In the genomic region with DNA sequence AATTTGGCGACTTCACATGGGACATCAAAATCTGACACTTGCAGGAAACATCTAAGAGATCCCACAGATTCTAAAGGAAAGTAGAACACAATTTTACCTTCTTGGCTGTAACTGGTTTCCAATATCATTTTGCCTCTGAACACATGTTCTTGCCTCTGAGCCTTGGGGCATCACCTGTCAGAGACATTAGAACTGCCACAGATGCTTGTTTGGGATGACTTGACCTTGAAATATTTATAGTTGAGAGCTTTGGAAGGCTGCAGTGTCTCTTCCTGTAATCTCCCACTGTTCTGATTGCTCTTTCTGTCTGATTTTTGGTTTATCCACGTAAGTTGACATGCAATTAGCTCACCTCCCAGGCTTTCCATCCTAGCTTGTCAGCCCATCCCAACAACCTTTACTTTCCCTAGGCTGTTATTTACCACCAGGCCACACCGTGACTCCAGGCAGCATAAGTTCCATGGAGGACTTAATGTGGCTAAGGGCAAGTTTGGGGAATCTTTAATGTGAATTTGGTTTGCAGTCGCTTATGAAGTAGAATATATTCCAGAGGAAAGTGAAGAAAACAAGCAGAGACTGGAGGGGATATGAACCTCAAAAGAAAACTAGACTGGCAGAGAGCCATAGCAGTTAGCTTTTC, we compare ENCODE assay signal across 22 cellular contexts.
"Had no signal": no experiment of that assay in that cellular context is flagged by ENCODE, and none has a peak within 500 bp of the region (broad histone marks: within the 10 kb centered on the region; RNA-seq: fewer than 3 reads in every experiment).

No MANE protein-coding gene starts in this region.

- H3K4me1 ChIP-seq: lower lobe of right lung, neural progenitor cell, parathyroid adenoma, sigmoid colon, suprapubic skin, transverse colon had no signal

- H3K36me3 Mint-ChIP-seq: naive B cell; natural killer cell treated with Interleukin-12 subunit alpha and Interleukin-12 subunit beta and Interleukin-15 and Interleukin-18, amount 100 ng/mL, for 72 hours; neural progenitor cell had no signal

- H3K27me3 Mint-ChIP-seq: progenitor cell of endocrine pancreas; stimulated activated naive CD8-positive, alpha-beta T cell treated with anti-CD3 and anti-CD28 coated beads, Interleukin-15, amount 100 ng/mL, for 72 hours had no signal

- ATAC-seq: left ventricle myocardium superior; lower lobe of right lung; natural killer cell treated with Interleukin-12 subunit alpha and Interleukin-12 subunit beta and Interleukin-15 and Interleukin-18, amount 100 ng/mL, for 72 hours; right cardiac atrium; stimulated activated naive CD8-positive, alpha-beta T cell treated with anti-CD3 and anti-CD28 coated beads, Interleukin-15, amount 100 ng/mL, for 72 hours had no signal

- H3K79me2 ChIP-seq: parathyroid adenoma had no signal

- H3K4me3 Mint-ChIP-seq: naive B cell; natural killer cell treated with Interleukin-12 subunit alpha and Interleukin-12 subunit beta and Interleukin-15 and Interleukin-18, amount 100 ng/mL, for 72 hours; neural progenitor cell; stimulated activated naive CD8-positive, alpha-beta T cell treated with anti-CD3 and anti-CD28 coated beads, Interleukin-15, amount 100 ng/mL, for 72 hours had no signal

- H3K36me3 ChIP-seq: lower lobe of right lung, neural progenitor cell, sigmoid colon, suprapubic skin, transverse colon had no signal

- H3K9ac ChIP-seq: neural progenitor cell, parathyroid adenoma had no signal

- H3K27me3 ChIP-seq: neural progenitor cell, sigmoid colon, suprapubic skin, transverse colon had no signal

- H3K9me3 Mint-ChIP-seq: naive B cell; natural killer cell treated with Interleukin-12 subunit alpha and Interleukin-12 subunit beta and Interleukin-15 and Interleukin-18, amount 100 ng/mL, for 72 hours; neural progenitor cell; stimulated activated naive CD8-positive, alpha-beta T cell treated with anti-CD3 and anti-CD28 coated beads, Interleukin-15, amount 100 ng/mL, for 72 hours had no signal

- H3K4me1 Mint-ChIP-seq: neural progenitor cell had no signal

- DNase-seq: cortex of kidney; dorsolateral prefrontal cortex; effector CD4-positive, alpha-beta T cell; head of caudate nucleus; left ventricle myocardium superior; lower lobe of right lung; naive B cell; right cardiac atrium; sigmoid colon; small intestine; stimulated activated CD4-positive, alpha-beta T cell treated with anti-CD3 and anti-CD28 coated beads, Interleukin-15, amount 100 ng/mL, for 24 hours; stimulated activated CD4-positive, alpha-beta T cell treated with anti-CD3 and anti-CD28 coated beads, Interleukin-2, amount 100 ng/mL, for 48 hours; stimulated activated naive CD4-positive, alpha-beta T cell; stimulated activated naive CD8-positive, alpha-beta T cell treated with anti-CD3 and anti-CD28 coated beads, Interleukin-15, amount 100 ng/mL, for 72 hours; transverse colon had no signal

- H3K4me3 ChIP-seq: dorsolateral prefrontal cortex, lower lobe of right lung, neural progenitor cell, sigmoid colon, suprapubic skin, transverse colon had no signal

- H3K9me3 ChIP-seq: lower lobe of right lung, sigmoid colon, suprapubic skin, transverse colon had no signal

- H2AFZ ChIP-seq: neural progenitor cell, parathyroid adenoma had no signal

- H3K27ac ChIP-seq: dorsolateral prefrontal cortex, lower lobe of right lung, neural progenitor cell, parathyroid adenoma, sigmoid colon, suprapubic skin, transverse colon had no signal

- H3K27ac Mint-ChIP-seq: naive B cell; natural killer cell treated with Interleukin-12 subunit alpha and Interleukin-12 subunit beta and Interleukin-15 and Interleukin-18, amount 100 ng/mL, for 72 hours; neural progenitor cell; progenitor cell of endocrine pancreas; stimulated activated naive CD8-positive, alpha-beta T cell treated with anti-CD3 and anti-CD28 coated beads, Interleukin-15, amount 100 ng/mL, for 72 hours had no signal

- H3K4me2 ChIP-seq: neural progenitor cell had no signal

- FAIRE-seq: frontal cortex, keratinocyte, small intestine had no signal
